ENCODE assay signal across 9 cellular contexts in genomic region chr5:119397518-119398380, GRCh38. TPM values are rescaled to one million over a fixed set of nuclear protein-coding genes. Genes with fewer than 3 reads are reported as not detected.
DNase-seq lines count a peak whose midpoint lies in the region; ATAC-seq and TF ChIP-seq lines count a peak whose summit lies in the region.
"Had no signal": no experiment of that assay in that cellular context is flagged by ENCODE, and none has a peak within 500 bp of the region (broad histone marks: within the 10 kb centered on the region; RNA-seq: fewer than 3 reads in every experiment).

No MANE protein-coding gene starts in this region.

- H3K9me3 Mint-ChIP-seq in progenitor cell of endocrine pancreas (ENCODE audit: low read depth) = no peaks in the 10 kb centered on the region
- H3K9me3 Mint-ChIP-seq: brain had no signal

- ATAC-seq in HG02938 (IDR thresholded peaks at IDR 0.05; ENCODE audit: unreplicated experiment) (peak; percentile 51), SK-N-SH treated with all-trans-retinoic acid at 6 μM for 48 hours (peak; percentile 12; the same call in 2 of the 3 replicates)

- no peaks in the 10 kb centered on the region for H3K27me3 Mint-ChIP-seq in progenitor cell of endocrine pancreas
- H3K27me3 Mint-ChIP-seq: brain had no signal

- no peak overlapping the region for H3K4me3 Mint-ChIP-seq in progenitor cell of endocrine pancreas (ENCODE audit: low read depth)
- H3K4me3 Mint-ChIP-seq: brain had no signal

- peaks cover 2% of the 10 kb centered on the region for H3K36me3 Mint-ChIP-seq in progenitor cell of endocrine pancreas (ENCODE audit: insufficient read depth)

- peaks cover 1% of the 10 kb centered on the region for H3K4me1 Mint-ChIP-seq in progenitor cell of endocrine pancreas (ENCODE audit: low read depth)

- DNase-seq in stimulated activated CD4-positive, alpha-beta T cell treated with anti-CD3 and anti-CD28 coated beads, Interleukin-4, amount 100 ng/mL, for 24 hours = peak; percentile 62
- DNase-seq in stimulated activated CD4-positive, alpha-beta T cell treated with anti-CD3 and anti-CD28 coated beads, Interleukin-12 subunit alpha, Interleukin-12 subunit beta, amount 100 ng/mL, for 4 hours = no peak
- peak; percentile 85 for DNase-seq in iris pigment epithelial cell (ENCODE audit: low read depth)
- no peak for DNase-seq in progenitor cell of endocrine pancreas (ENCODE audit: low spot score, unreplicated experiment)
- DNase-seq in NK-92 treated with Interleukin-12 subunit alpha and Interleukin-12 subunit beta, amount 100 ng/mL, for 24 hours (lab: John Stamatoyannopoulos, UW) = no peak
- DNase-seq in C1 segment of cervical spinal cord (lab: John Stamatoyannopoulos, UW) = no peak

- no peak overlapping the region for H3K27ac Mint-ChIP-seq in progenitor cell of endocrine pancreas

- no peak for TF ChIP-seq CTCF in progenitor cell of endocrine pancreas (IDR thresholded peaks at IDR 0.05; ENCODE audit: unreplicated experiment)

TF ChIP-seq in SK-N-SH treated with all-trans-retinoic acid at 6 μM for 48 hours, 23 proteins besides CTCF, POLR2A, EP300 and RAD21:
- TF ChIP-seq ZC3H10 (CRISPR knock-in tag; IDR thresholded peaks at IDR 0.05) (no peak), ISL1 (CRISPR knock-in tag; IDR thresholded peaks at IDR 0.05) (peak; percentile 44; the same call in 1 of the 2 replicates)

RNA-seq across cellular contexts. Expression of gene TNFAIP8, which starts 41.9 kb away (rescaled TPM):
- total RNA-seq in progenitor cell of endocrine pancreas = 8.0 and 9.3 TPM in 2 replicates

RNA-seq across cellular contexts. Expression of gene HSD17B4, which starts 54.5 kb away (rescaled TPM):
- 248 and 285 TPM in 2 replicates for total RNA-seq in progenitor cell of endocrine pancreas

Comparison
In these comparisons a context has a peak if more than half of its experiments do, and no peak if none do; other contexts are left out.
1. DNase-seq: peak in stimulated activated CD4-positive, alpha-beta T cell treated with anti-CD3 and anti-CD28 coated beads, Interleukin-4, amount 100 ng/mL, for 24 hours (single experiment) and iris pigment epithelial cell (single experiment); none in stimulated activated CD4-positive, alpha-beta T cell treated with anti-CD3 and anti-CD28 coated beads, Interleukin-12 subunit alpha, Interleukin-12 subunit beta, amount 100 ng/mL, for 4 hours (single experiment), progenitor cell of endocrine pancreas (single experiment), NK-92 treated with Interleukin-12 subunit alpha and Interleukin-12 subunit beta, amount 100 ng/mL, for 24 hours (single experiment) and C1 segment of cervical spinal cord (0 of 14).